Comparison of ENCODE assay signal across 2 cellular contexts in genomic region chr11:119352857-119353260, GRCh38.
TF ChIP-seq lines count a peak whose summit lies in the region.

No MANE protein-coding gene starts in this region.

TF ChIP-seq in SK-N-SH, 30 proteins besides CTCF, POLR2A, EP300 and RAD21 (continued from another document):
- TF ChIP-seq RXRA (IDR thresholded peaks at IDR 0.05; ENCODE audit: borderline replicate concordance, low read depth): no peak

TF ChIP-seq in SK-N-SH treated with all-trans-retinoic acid at 6 μM for 48 hours, 23 proteins besides CTCF, POLR2A, EP300 and RAD21:
- TF ChIP-seq CSRNP3 (CRISPR knock-in tag; IDR thresholded peaks at IDR 0.05): no peak
- no peak for TF ChIP-seq ZNF70 (CRISPR knock-in tag; IDR thresholded peaks at IDR 0.05)
- no peak for TF ChIP-seq ARNTL (CRISPR knock-in tag; IDR thresholded peaks at IDR 0.05; ENCODE audit: borderline replicate concordance, low read depth)
- no peak for TF ChIP-seq TOX (CRISPR knock-in tag; IDR thresholded peaks at IDR 0.05; ENCODE audit: borderline replicate concordance)
- TF ChIP-seq ZNF8 (CRISPR knock-in tag; IDR thresholded peaks at IDR 0.05): no peak
- no peak for TF ChIP-seq ZC3H10 (CRISPR knock-in tag; IDR thresholded peaks at IDR 0.05)
